ENCODE assay signal across 29 cellular contexts in genomic region chr15:68564173-68564572, GRCh38. TPM values are rescaled to one million over a fixed set of nuclear protein-coding genes. Genes with fewer than 3 reads are reported as not detected.
"Had no signal": no experiment of that assay in that cellular context is flagged by ENCODE, and none has a peak within 500 bp of the region (broad histone marks: within the 10 kb centered on the region; RNA-seq: fewer than 3 reads in every experiment).

No MANE protein-coding gene starts in this region.

- ATAC-seq: activated CD4-positive, CD25-positive, alpha-beta regulatory T cell treated with anti-CD3 and anti-CD28 coated beads, Interleukin-2, amount 50 U/mL, for 24 hours; activated CD8-positive, alpha-beta T cell treated with anti-CD3 and anti-CD28 coated beads for 36 hours; activated T-cell treated with anti-CD3 and anti-CD28 coated beads, Interleukin-2, amount 50 U/mL, for 4 hours; activated T-helper 17 cell treated with anti-CD3 and anti-CD28 coated beads, Interleukin-2, amount 50 U/mL, for 72 hours; gastroesophageal sphincter; T-helper 17 cell had no signal

- H3K27ac Mint-ChIP-seq: activated B cell treated with CpG ODN at 0.5 μM for 24 hours; activated CD8-positive, alpha-beta T cell treated with anti-CD3 and anti-CD28 coated beads for 36 hours; activated naive CD8-positive, alpha-beta T cell; activated T-helper 17 cell treated with anti-CD3 and anti-CD28 coated beads, Interleukin-2, amount 50 U/mL, for 72 hours; T-helper 17 cell; T-helper 2 cell treated with Interferon-gamma antibody and Interleukin-4, amounts not matched to agents 5 μg/mL and 100 μg/mL, for 36 hours had no signal

- H3K27me3 ChIP-seq: brain microvascular endothelial cell had no signal

- H3K9me3 Mint-ChIP-seq: activated B cell treated with CpG ODN at 0.5 μM for 24 hours; activated CD8-positive, alpha-beta T cell treated with anti-CD3 and anti-CD28 coated beads for 36 hours; activated T-cell treated with anti-CD3 and anti-CD28 coated beads, Interleukin-2, amount 50 U/mL, for 4 hours; activated T-helper 17 cell treated with anti-CD3 and anti-CD28 coated beads, Interleukin-2, amount 50 U/mL, for 72 hours; T-helper 2 cell treated with Interferon-gamma antibody and Interleukin-4, amounts not matched to agents 5 μg/mL and 100 μg/mL, for 36 hours had no signal

- H3K9me3 ChIP-seq: colonic mucosa, esophagus muscularis mucosa, gastroesophageal sphincter had no signal

- DNase-seq: activated B cell treated with CpG ODN at 0.5 μM for 24 hours; activated CD4-positive, alpha-beta T cell treated with anti-CD3 and anti-CD28 coated beads for 48 hours; activated CD4-positive, alpha-beta T cell treated with anti-CD3 and anti-CD28 coated beads, Interleukin-2, amount 50 U/mL, for 1 hour; activated CD4-positive, alpha-beta T cell treated with anti-CD3 and anti-CD28 coated beads, Interleukin-2, amount 50 U/mL, for 48 hours; activated CD8-positive, alpha-beta memory T cell treated with anti-CD3 and anti-CD28 coated beads for 24 hours; activated CD8-positive, alpha-beta T cell treated with anti-CD3 and anti-CD28 coated beads for 36 hours; activated effector memory CD4-positive, alpha-beta T cell treated with Interleukin-2 at 50 U/mL for 16 hours; activated gamma-delta T cell treated with Interleukin-2 at 50 U/mL for 16 hours; activated naive CD4-positive, alpha-beta T cell treated with anti-CD3 and anti-CD28 coated beads, Interleukin-2, amount 50 U/mL, for 16 hours; activated naive CD4-positive, alpha-beta T cell treated with Interleukin-2 at 50 U/mL for 16 hours; activated T-cell treated with anti-CD3 and anti-CD28 coated beads, Interleukin-2, amount 50 U/mL, for 4 hours; amniotic stem cell; anterior cingulate cortex; brain microvascular endothelial cell; caudate nucleus; colonic mucosa; effector CD8-positive, alpha-beta T cell; erythroblast; foreskin melanocyte; T-helper 1 cell; T-helper 17 cell; T1000; WERI-Rb-1 had no signal

- H3K27ac ChIP-seq: brain microvascular endothelial cell, colonic mucosa, esophagus muscularis mucosa, gastroesophageal sphincter, WERI-Rb-1 had no signal

- H3K4me1 ChIP-seq: colonic mucosa had no signal

- H3K36me3 ChIP-seq: brain microvascular endothelial cell, colonic mucosa, esophagus muscularis mucosa, gastroesophageal sphincter, WERI-Rb-1 had no signal

- H3K4me3 Mint-ChIP-seq: activated B cell treated with CpG ODN at 0.5 μM for 24 hours; activated CD8-positive, alpha-beta T cell treated with anti-CD3 and anti-CD28 coated beads for 36 hours; activated naive CD8-positive, alpha-beta T cell; activated T-cell treated with anti-CD3 and anti-CD28 coated beads, Interleukin-2, amount 50 U/mL, for 4 hours; activated T-helper 17 cell treated with anti-CD3 and anti-CD28 coated beads, Interleukin-2, amount 50 U/mL, for 72 hours; T-helper 17 cell; T-helper 2 cell treated with Interferon-gamma antibody and Interleukin-4, amounts not matched to agents 5 μg/mL and 100 μg/mL, for 36 hours had no signal

- H3K36me3 Mint-ChIP-seq: activated naive CD8-positive, alpha-beta T cell had no signal

- H3K4me3 ChIP-seq: colonic mucosa, esophagus muscularis mucosa, gastroesophageal sphincter had no signal

RNA-seq across cellular contexts. Expression of gene CORO2B, which starts 14.6 kb away (rescaled TPM):
- total RNA-seq: activated CD8-positive, alpha-beta T cell treated with anti-CD3 and anti-CD28 coated beads for 36 hours; T-helper 17 cell had no signal
